In genomic region chr5:32908646-32909045, GRCh38 we compare ENCODE assay signal across 31 cellular contexts.
"Had no signal": no experiment of that assay in that cellular context is flagged by ENCODE, and none has a peak within 500 bp of the region (broad histone marks: within the 10 kb centered on the region; RNA-seq: fewer than 3 reads in every experiment).

No MANE protein-coding gene starts in this region.

- ATAC-seq: activated naive CD8-positive, alpha-beta T cell treated with anti-CD3 and anti-CD28 coated beads, Interleukin-2, amount 50 U/mL, for 24 hours; activated T-cell treated with anti-CD3 and anti-CD28 coated beads, Interleukin-2, amount 50 U/mL, for 4 hours; PC-3 had no signal

- H3K9ac ChIP-seq: SK-N-SH had no signal

- H3K4me1 ChIP-seq: Peyer's patch, SJSA1 had no signal

- H3K27me3 ChIP-seq: cardiac muscle cell, MG63, Peyer's patch, SJSA1 had no signal

- H3K9me3 ChIP-seq: Peyer's patch, SJSA1 had no signal

- DNase-seq: activated B cell treated with CpG ODN at 0.5 μM for 24 hours; activated CD4-positive, alpha-beta memory T cell treated with anti-CD3 and anti-CD28 coated beads for 36 hours; activated CD4-positive, alpha-beta T cell treated with anti-CD3 and anti-CD28 coated beads for 4 hours; activated CD4-positive, alpha-beta T cell treated with anti-CD3 and anti-CD28 coated beads, Interleukin-2, amount 50 U/mL, for 1 hour; activated CD4-positive, CD25-positive, alpha-beta regulatory T cell treated with anti-CD3 and anti-CD28 coated beads, Interleukin-2, amount 50 U/mL, for 72 hours; activated CD8-positive, alpha-beta memory T cell treated with anti-CD3 and anti-CD28 coated beads, Interleukin-2, amount 50 U/mL, for 4 hours; activated gamma-delta T cell treated with Interleukin-2 at 50 U/mL for 16 hours; activated naive CD4-positive, alpha-beta T cell treated with anti-CD3 and anti-CD28 coated beads, Interleukin-2, amount 10 ng/mL, durations not matched to agents 7 days and 5 days; activated naive CD8-positive, alpha-beta T cell treated with anti-CD3 and anti-CD28 coated beads, Interleukin-2, amount 50 U/mL, for 24 hours; activated T-cell treated with anti-CD3 and anti-CD28 coated beads for 4 hours; activated T-cell treated with anti-CD3 and anti-CD28 coated beads, Interleukin-2, amount 50 U/mL, for 4 hours; amniotic stem cell; aorta; Kasumi-1; MG63; NCI-H1092; NCI-H1436 treated with DMSO at 0.1 percent for 48 hours; NCI-H1694 treated with DMSO at 0.1 percent for 48 hours; NCI-H2029; NCI-H510A; NCI-H526; NCI-H748 treated with DMSO at 0.1 percent for 48 hours; NK-92 treated with Interleukin-12 subunit alpha and Interleukin-12 subunit beta, amount 100 ng/mL, for 24 hours; PC-3; Peyer's patch; RPMI8226; SHP77 treated with DMSO at 0.1 percent for 48 hours; SK-N-SH had no signal

- H3K4me2 ChIP-seq: SK-N-SH had no signal

- H3K27ac ChIP-seq: cardiac muscle cell, Peyer's patch, SJSA1, VCaP had no signal

- H3K4me3 ChIP-seq: cardiac muscle cell, MG63, Peyer's patch, SJSA1 had no signal

- H3K36me3 ChIP-seq: cardiac muscle cell, MG63, Peyer's patch, SJSA1 had no signal
